In genomic region chr15:36942248-36942827, GRCh38 we compare ENCODE assay signal across 26 cellular contexts.
"Had no signal": no experiment of that assay in that cellular context is flagged by ENCODE, and none has a peak within 500 bp of the region (broad histone marks: within the 10 kb centered on the region; RNA-seq: fewer than 3 reads in every experiment).

No MANE protein-coding gene starts in this region.

- H3K36me3 ChIP-seq: neutrophil, prostate gland, stomach, tibial artery had no signal

- H3K27ac Mint-ChIP-seq: memory B cell; naive thymus-derived CD8-positive, alpha-beta T cell; stimulated activated effector memory CD8-positive, alpha-beta T cell treated with anti-CD3 and anti-CD28 coated beads, Interleukin-12 subunit alpha, Interleukin-12 subunit beta, amount 100 ng/mL, for 72 hours; type B pancreatic cell had no signal

- H3K27me3 ChIP-seq: esophagus muscularis mucosa, foreskin keratinocyte, gastroesophageal sphincter, heart left ventricle, neutrophil, sigmoid colon, stomach, testis, tibial artery had no signal

- ATAC-seq: foreskin keratinocyte; gastroesophageal sphincter; heart left ventricle; left lobe of liver; naive thymus-derived CD8-positive, alpha-beta T cell; right cardiac atrium; stimulated activated effector memory CD8-positive, alpha-beta T cell treated with anti-CD3 and anti-CD28 coated beads, Interleukin-12 subunit alpha, Interleukin-12 subunit beta, amount 100 ng/mL, for 72 hours had no signal

- H3K36me3 Mint-ChIP-seq: memory B cell; naive thymus-derived CD8-positive, alpha-beta T cell; stimulated activated effector memory CD8-positive, alpha-beta T cell treated with anti-CD3 and anti-CD28 coated beads, Interleukin-12 subunit alpha, Interleukin-12 subunit beta, amount 100 ng/mL, for 72 hours had no signal

- H3K27ac ChIP-seq: esophagus muscularis mucosa, foreskin keratinocyte, gastroesophageal sphincter, heart left ventricle, hepatocyte, neutrophil, parathyroid adenoma, prostate gland, sigmoid colon, stomach, testis, tibial artery had no signal

- H3K4me1 ChIP-seq: foreskin keratinocyte, parathyroid adenoma, prostate gland, testis, tibial artery had no signal

- H3K9ac ChIP-seq: parathyroid adenoma had no signal

- H3K4me2 ChIP-seq: hepatocyte had no signal

- DNase-seq: effector CD8-positive, alpha-beta T cell; foreskin keratinocyte; heart left ventricle; kidney; naive thymus-derived CD8-positive, alpha-beta T cell; right cardiac atrium; sigmoid colon; stimulated activated CD4-positive, alpha-beta T cell treated with anti-CD3 and anti-CD28 coated beads, Interleukin-2, amount 100 ng/mL, for 24 hours; stimulated activated CD4-positive, alpha-beta T cell treated with anti-CD3 and anti-CD28 coated beads, Interleukin-4, amount 100 ng/mL, for 24 hours; stimulated activated naive CD4-positive, alpha-beta T cell treated with Interleukin-2 at 50 U/mL for 16 hours; stomach; testis; tibial artery had no signal

- H3K4me1 Mint-ChIP-seq: memory B cell; naive thymus-derived CD8-positive, alpha-beta T cell; stimulated activated effector memory CD8-positive, alpha-beta T cell treated with anti-CD3 and anti-CD28 coated beads, Interleukin-12 subunit alpha, Interleukin-12 subunit beta, amount 100 ng/mL, for 72 hours had no signal

- H3K9me3 Mint-ChIP-seq: memory B cell, type B pancreatic cell had no signal

- H3K9me3 ChIP-seq: esophagus muscularis mucosa, gastroesophageal sphincter, heart left ventricle, neutrophil, prostate gland, sigmoid colon, stomach, testis, tibial artery had no signal

- H3K4me3 Mint-ChIP-seq: memory B cell; naive thymus-derived CD8-positive, alpha-beta T cell; stimulated activated effector memory CD8-positive, alpha-beta T cell treated with anti-CD3 and anti-CD28 coated beads, Interleukin-12 subunit alpha, Interleukin-12 subunit beta, amount 100 ng/mL, for 72 hours; type B pancreatic cell had no signal

- FAIRE-seq: colon, endothelial cell of umbilical vein, kidney had no signal

- H3K27me3 Mint-ChIP-seq: type B pancreatic cell had no signal

- H2AFZ ChIP-seq: hepatocyte, parathyroid adenoma had no signal

- H3K4me3 ChIP-seq: esophagus muscularis mucosa, gastroesophageal sphincter, heart left ventricle, hepatocyte, lung, prostate gland, sigmoid colon, stomach, testis, tibial artery had no signal

- H3K79me2 ChIP-seq: hepatocyte, parathyroid adenoma had no signal
